ENCODE assay signal across 10 cellular contexts in the genomic region with DNA sequence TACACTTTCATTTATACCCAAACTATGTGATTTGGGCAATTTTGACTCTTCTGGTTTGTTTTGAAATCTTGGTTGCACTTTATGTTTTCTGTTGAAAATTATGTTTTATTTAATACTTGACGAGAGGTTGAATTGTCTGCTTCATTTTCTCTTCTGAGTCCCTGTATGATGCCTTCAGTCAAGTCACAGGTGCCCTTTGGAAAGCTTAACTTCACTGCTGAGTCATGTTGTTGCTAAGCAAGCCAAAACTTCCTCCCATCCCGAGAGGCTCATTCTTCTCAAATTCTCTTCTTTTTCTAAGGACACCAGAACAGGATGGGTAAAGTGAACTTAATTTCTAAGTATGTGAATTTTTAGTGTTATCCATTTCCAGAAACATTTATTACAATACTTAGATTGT.
DNase-seq lines count a peak whose midpoint lies in the region; ATAC-seq, FAIRE-seq and TF ChIP-seq lines count a peak whose summit lies in the region.
"Had no signal": no experiment of that assay in that cellular context is flagged by ENCODE, and none has a peak within 500 bp of the region (broad histone marks: within the 10 kb centered on the region; RNA-seq: fewer than 3 reads in every experiment).

No MANE protein-coding gene starts in this region.

- H3K4me1 ChIP-seq in HAP-1, result no peaks in the 10 kb centered on the region
- H3K4me1 ChIP-seq in A673 (ENCODE audit: insufficient read depth, low read length, poor library complexity, severe bottlenecking), result peaks cover 18% of the 10 kb centered on the region

- no peaks in the 10 kb centered on the region for H3K9me3 ChIP-seq in HAP-1
- no peaks in the 10 kb centered on the region for H3K9me3 ChIP-seq in A673 (ENCODE audit: low read depth, low read length, poor library complexity, severe bottlenecking)

- peak; percentile 8 for ATAC-seq in GM18520 (IDR thresholded peaks at IDR 0.05; ENCODE audit: unreplicated experiment)
- peak; percentile 9 for ATAC-seq in GM21786 (IDR thresholded peaks at IDR 0.05; ENCODE audit: unreplicated experiment)

- POLR2A ChIA-PET in A673 (lab: Charles Lee; ENCODE audit: low non-redundant PET), result no interaction called here

- no peak for TF ChIP-seq CTCF in A673 (conservative IDR thresholded peaks at IDR 0.05; ENCODE audit: low read depth, low read length)

- H3K27ac ChIP-seq in A673 (ENCODE audit: low read depth, low read length, poor library complexity, severe bottlenecking), result no peak overlapping the region

- DNase-seq in RCC 7860 (ENCODE audit: low spot score) (peak; percentile 84), glomerular visceral epithelial cell (ENCODE audit: extremely low spot score) (peak; percentile 73), HAP-1 (ENCODE audit: low spot score in 2 of 2) (no peak), NCI-H774 (lab: John Stamatoyannopoulos, UW) (no peak), A673 (ENCODE audit: low spot score) (no peak)
- DNase-seq in NK-92 treated with Interleukin-12 subunit alpha and Interleukin-12 subunit beta, amount 100 ng/mL, for 24 hours (lab: John Stamatoyannopoulos, UW), result no peak
- DNase-seq: cerebellar nuclear complex, NCI-H1930 had no signal

- in situ Hi-C loops in HAP-1 (cut with MboI; ENCODE audit: low sequenced_read_pairs), result no loop called here

- no TSS peak for BruUV-seq in A673 (replicated peaks; lab: Mats Ljungman, UMichigan)

- no peak overlapping the region for H3K4me3 ChIP-seq in HAP-1
- no peak overlapping the region for H3K4me3 ChIP-seq in A673 (ENCODE audit: low read depth, low read length, poor library complexity, severe bottlenecking)

- FAIRE-seq in RCC 7860 (lab: Jason Lieb, UNC), result no peak

- CTCF ChIA-PET in A673 (lab: Charles Lee), result no interaction called here

- H3K36me3 ChIP-seq in HAP-1 (replicated peaks), result no peaks in the 10 kb centered on the region
- no peaks in the 10 kb centered on the region for H3K36me3 ChIP-seq in A673 (ENCODE audit: insufficient read depth, low read length, poor library complexity, severe bottlenecking)

- H3K27me3 ChIP-seq in HAP-1 (ENCODE audit: low read depth) (peaks cover 3% of the 10 kb centered on the region; the same call in 1 of the 2 replicates), A673 (replicated peaks; ENCODE audit: insufficient read depth, low read depth, low read length, poor library complexity) (no peaks in the 10 kb centered on the region)

- intact Hi-C loops in A673 (cut with micrococcal nuclease; ENCODE audit: unreplicated experiment), result no loop called here

Comparison
In these comparisons a context has a peak if more than half of its experiments do, and no peak if none do; other contexts are left out.
1. DNase-seq: peak in RCC 7860 (single experiment) and glomerular visceral epithelial cell (single experiment); none in NK-92 treated with Interleukin-12 subunit alpha and Interleukin-12 subunit beta, amount 100 ng/mL, for 24 hours (single experiment), HAP-1 (0 of 2), NCI-H774 (single experiment) and A673 (single experiment).